In genomic region chr6:57147955-57148858, GRCh38 we compare ENCODE assay signal across 1 cellular context.
TF ChIP-seq lines count a peak whose summit lies in the region.

No MANE protein-coding gene starts in this region.

TF ChIP-seq in IMR-90, 13 proteins besides CTCF, POLR2A, EP300 and RAD21:
- TF ChIP-seq, protein P1, sequence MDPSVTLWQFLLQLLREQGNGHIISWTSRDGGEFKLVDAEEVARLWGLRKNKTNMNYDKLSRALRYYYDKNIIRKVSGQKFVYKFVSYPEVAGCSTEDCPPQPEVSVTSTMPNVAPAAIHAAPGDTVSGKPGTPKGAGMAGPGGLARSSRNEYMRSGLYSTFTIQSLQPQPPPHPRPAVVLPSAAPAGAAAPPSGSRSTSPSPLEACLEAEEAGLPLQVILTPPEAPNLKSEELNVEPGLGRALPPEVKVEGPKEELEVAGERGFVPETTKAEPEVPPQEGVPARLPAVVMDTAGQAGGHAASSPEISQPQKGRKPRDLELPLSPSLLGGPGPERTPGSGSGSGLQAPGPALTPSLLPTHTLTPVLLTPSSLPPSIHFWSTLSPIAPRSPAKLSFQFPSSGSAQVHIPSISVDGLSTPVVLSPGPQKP (IDR thresholded peaks at IDR 0.05; ENCODE audit: borderline replicate concordance, low read depth, low read length), result no peak
- TF ChIP-seq SMC3 (IDR thresholded peaks at IDR 0.05; ENCODE audit: low read depth, low read length), result no peak
- no peak for TF ChIP-seq MAZ (IDR thresholded peaks at IDR 0.05; ENCODE audit: borderline replicate concordance, low read depth, low read length)
- TF ChIP-seq MXI1 (IDR thresholded peaks at IDR 0.05; ENCODE audit: borderline replicate concordance, low read depth, low read length), result no peak
- TF ChIP-seq MAFK (IDR thresholded peaks at IDR 0.05; ENCODE audit: low read depth, low read length), result no peak
- TF ChIP-seq CEBPB (IDR thresholded peaks at IDR 0.05; ENCODE audit: low read depth, low read length), result no peak
- TF ChIP-seq NFE2L2 (IDR thresholded peaks at IDR 0.05; ENCODE audit: low read depth, low read length), result no peak
